1 cellular context compared by ENCODE assay signal in the genomic region with DNA sequence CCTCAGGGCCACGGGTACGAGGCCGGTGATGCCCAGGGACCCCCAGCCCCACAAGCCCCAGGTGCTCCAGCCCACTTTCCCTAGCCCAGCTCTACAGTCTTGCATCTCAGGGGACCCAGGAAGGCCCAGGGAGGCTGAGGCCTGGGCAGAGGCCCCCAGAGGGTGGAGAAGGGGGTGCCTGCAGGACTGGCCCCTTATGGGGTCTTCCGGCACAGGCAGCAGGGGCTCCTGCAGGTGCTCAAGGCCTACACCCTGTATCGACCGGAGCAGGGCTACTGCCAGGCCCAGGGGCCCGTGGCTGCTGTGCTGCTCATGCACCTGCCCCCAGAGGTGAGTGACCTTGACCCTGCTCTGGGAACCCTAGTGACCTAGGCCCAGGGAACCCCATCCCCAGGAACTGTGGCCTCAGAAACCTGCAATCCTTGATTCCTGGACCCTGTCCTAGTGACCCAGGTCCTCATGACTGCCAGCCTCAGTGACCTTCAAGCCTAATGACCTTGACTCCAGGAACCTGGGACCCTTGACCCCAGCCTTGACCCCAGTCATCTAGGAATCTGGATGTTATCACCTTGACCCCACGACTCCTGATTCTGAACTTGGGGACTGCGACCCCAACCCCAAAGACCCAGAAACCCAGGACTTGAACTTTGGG.
TF ChIP-seq lines count a peak whose summit lies in the region.

No MANE protein-coding gene starts in this region.

TF ChIP-seq in HEK293, 187 proteins besides CTCF, POLR2A, EP300 and RAD21:
- no peak for TF ChIP-seq ZBTB11 (tag by site-specific recombination; conservative IDR thresholded peaks at IDR 0.05; ENCODE audit: low read depth)
- TF ChIP-seq BCL11A (tag by site-specific recombination; IDR thresholded peaks at IDR 0.05; ENCODE audit: low read depth), result peak; percentile 52; the same call in 1 of the 2 replicates
